In genomic region chr11:97225794-97226193, GRCh38 we compare ENCODE assay signal across 19 cellular contexts.
DNase-seq lines count a peak whose midpoint lies in the region; ATAC-seq, FAIRE-seq and TF ChIP-seq lines count a peak whose summit lies in the region.
"Had no signal": no experiment of that assay in that cellular context is flagged by ENCODE, and none has a peak within 500 bp of the region (broad histone marks: within the 10 kb centered on the region; RNA-seq: fewer than 3 reads in every experiment).

No MANE protein-coding gene starts in this region.

- H3K4me2 ChIP-seq in HepG2 (ENCODE audit: low read depth, low read length): no peak overlapping the region

- TF ChIP-seq EP300 in HepG2 (IDR thresholded peaks at IDR 0.05; ENCODE audit: low read depth in 2 of 2, low read length in 2 of 2) (no peak), HepG2 (CRISPR knock-in tag; IDR thresholded peaks at IDR 0.05; ENCODE audit: borderline replicate concordance) (no peak)

- TF ChIP-seq POLR2A in HepG2 (IDR thresholded peaks at IDR 0.05; ENCODE audit: insufficient read depth in 1 of 2, low read depth in 2 of 2, low read length in 2 of 2): no peak
- TF ChIP-seq POLR2A in right lobe of liver (IDR thresholded peaks at IDR 0.05): no peak

- H3K4me1 Mint-ChIP-seq in type B pancreatic cell (ENCODE audit: unreplicated experiment): peaks cover 6% of the 10 kb centered on the region
- H3K4me1 Mint-ChIP-seq: CD4-positive, alpha-beta memory T cell; H9 had no signal

- WGBS in HepG2 (ENCODE audit: low lambda C conversion rate): 25% methylated on average over 5 of the region's 5 CpGs
- WGBS in right lobe of liver (ENCODE audit: insufficient coverage, low coverage, low lambda C conversion rate, missing lambda C conversion rate): 64% methylated on average over 5 of the region's 5 CpGs
- WGBS in mesodermal cell (ENCODE audit: insufficient coverage in 2 of 2), 2 experiments: 88 to 92% methylated on average over 3 of the region's 5 CpGs

- H3K36me3 ChIP-seq in HepG2 (replicated peaks in 1 of 2; ENCODE audit: control insufficient read depth in 1 of 2, insufficient read depth in 2 of 2, low read length in 2 of 2): no peaks in the 10 kb centered on the region
- H3K36me3 ChIP-seq in right lobe of liver: no peaks in the 10 kb centered on the region
- no peaks in the 10 kb centered on the region for H3K36me3 ChIP-seq in mesodermal cell (ENCODE audit: control insufficient read depth, insufficient read depth, low read length)

- no peaks in the 10 kb centered on the region for H4K20me1 ChIP-seq in HepG2 (ENCODE audit: insufficient read depth, low read length)

- CTCF ChIA-PET in HepG2 (lab: Yijun Ruan, JAX; ENCODE audit: low intra/inter-chr PET ratio, low total read pairs): no interaction called here

- FAIRE-seq in HepG2 (lab: Jason Lieb, UNC): no peak
- FAIRE-seq: GM12878, GM19239 had no signal

- in situ Hi-C loops in HepG2 (cut with HindIII; ENCODE audit: extremely low pct_ligation_motif_present, low pct_unique_long_range_greater_than_20kb): no loop called here

- H3K27ac Mint-ChIP-seq in type B pancreatic cell: peak overlapping the region; percentile 11
- H3K27ac Mint-ChIP-seq: CD4-positive, alpha-beta memory T cell; H9 had no signal

- no peaks in the 10 kb centered on the region for H3K27me3 ChIP-seq in HepG2 (ENCODE audit: control insufficient read depth in 1 of 2, insufficient read depth in 2 of 2, low read length in 2 of 2)
- H3K27me3 ChIP-seq in right lobe of liver: no peaks in the 10 kb centered on the region

- no peaks in the 10 kb centered on the region for H3K4me1 ChIP-seq in HepG2 (ENCODE audit: insufficient read depth, low read length)
- H3K4me1 ChIP-seq in right lobe of liver: no peaks in the 10 kb centered on the region
- peaks cover 8% of the 10 kb centered on the region for H3K4me1 ChIP-seq in mesodermal cell (ENCODE audit: control insufficient read depth, insufficient read depth, low read length, poor library complexity, severe bottlenecking)

- H3K36me3 Mint-ChIP-seq in type B pancreatic cell: no peaks in the 10 kb centered on the region
- H3K36me3 Mint-ChIP-seq: CD4-positive, alpha-beta memory T cell had no signal

- H3K27ac ChIP-seq in HepG2 (ENCODE audit: extremely low read length, insufficient read depth, low read length) (no peak overlapping the region), right lobe of liver (no peak overlapping the region), mesodermal cell (ENCODE audit: low read depth, low read length, severe bottlenecking) (peak overlapping the region; percentile 66)
- H3K27ac ChIP-seq: GM23248 had no signal

- no peak for TF ChIP-seq CTCF in HepG2 (CRISPR knock-in tag; IDR thresholded peaks at IDR 0.05)
- TF ChIP-seq CTCF in right lobe of liver (IDR thresholded peaks at IDR 0.05): no peak
- no peak for TF ChIP-seq CTCF in type B pancreatic cell (conservative IDR thresholded peaks at IDR 0.05)

- no peak overlapping the region for H3K4me3 Mint-ChIP-seq in type B pancreatic cell
- H3K4me3 Mint-ChIP-seq: CD4-positive, alpha-beta memory T cell; H9 had no signal

- H3K79me2 ChIP-seq in HepG2 (ENCODE audit: insufficient read depth, low read length): no peaks in the 10 kb centered on the region

- no peak for TF ChIP-seq RAD21 in HepG2 (CRISPR knock-in tag; IDR thresholded peaks at IDR 0.05)

- no peaks in the 10 kb centered on the region for H3K9me3 Mint-ChIP-seq in type B pancreatic cell
- H3K9me3 Mint-ChIP-seq: H9 had no signal

- ATAC-seq in HepG2 (no peak), right lobe of liver (no peak), HG02973 (IDR thresholded peaks at IDR 0.05; ENCODE audit: unreplicated experiment) (no peak)
- ATAC-seq: GM12878, HCT116 had no signal

- H3K4me3 ChIP-seq in HepG2 (replicated peaks in 1 of 3; ENCODE audit: insufficient read depth in 1 of 3, low read depth in 2 of 3, low read length in 3 of 3) (no peak overlapping the region), right lobe of liver (no peak overlapping the region), mesodermal cell (ENCODE audit: extremely low read depth, insufficient read depth, low read length, poor library complexity, severe bottlenecking) (no peak overlapping the region)
- H3K4me3 ChIP-seq: GM12878, GM23248 had no signal

- peaks cover 26% of the 10 kb centered on the region for H3K27me3 Mint-ChIP-seq in type B pancreatic cell
- H3K27me3 Mint-ChIP-seq: CD4-positive, alpha-beta memory T cell had no signal

- H3K9me3 ChIP-seq in HepG2 (ENCODE audit: low read length) (no peaks in the 10 kb centered on the region), right lobe of liver (no peaks in the 10 kb centered on the region), mesodermal cell (ENCODE audit: control insufficient read depth, low read length) (no peaks in the 10 kb centered on the region)

- H2AFZ ChIP-seq in HepG2 (ENCODE audit: low read length): peak overlapping the region; percentile 6
- H2AFZ ChIP-seq: GM23248 had no signal

- POLR2A ChIA-PET in HepG2 (lab: Yijun Ruan, JAX): no interaction called here

- intact Hi-C loops in HepG2 (cut with micrococcal nuclease; ENCODE audit: unreplicated experiment) (no loop called here), right lobe of liver (cut with DNase I) (no loop called here)

- DNase-seq in HepG2 (ENCODE audit: low spot score) (no peak), right lobe of liver (no peak), SK-N-DZ (ENCODE audit: low spot score) (peak; percentile 76), type B pancreatic cell (ENCODE audit: extremely low spot score, unreplicated experiment) (no peak), NCI-H446 treated with DMSO at 0.1 percent for 48 hours (lab: John Stamatoyannopoulos, UW) (no peak), iPS-NIHi11 (ENCODE audit: low spot score) (no peak)
- DNase-seq: C1 segment of cervical spinal cord; Calu3; CD4-positive, alpha-beta memory T cell; COR-L47; DND-41; GDM1; GM23248; H9 had no signal

- no peak overlapping the region for H3K9ac ChIP-seq in HepG2 (ENCODE audit: insufficient read depth, low read depth, low read length)
- H3K9ac ChIP-seq: GM23248 had no signal

- BruUV-seq in HepG2 (replicated peaks; lab: Mats Ljungman, UMichigan): no TSS peak

TF ChIP-seq in HepG2, 621 proteins besides CTCF, POLR2A, EP300 and RAD21:
- TF ChIP-seq ZNF468 (CRISPR knock-in tag; IDR thresholded peaks at IDR 0.05): no peak
- TF ChIP-seq NCOA2 (CRISPR knock-in tag; IDR thresholded peaks at IDR 0.05): no peak
